ENCODE assay signal across 9 cellular contexts in the genomic region with DNA sequence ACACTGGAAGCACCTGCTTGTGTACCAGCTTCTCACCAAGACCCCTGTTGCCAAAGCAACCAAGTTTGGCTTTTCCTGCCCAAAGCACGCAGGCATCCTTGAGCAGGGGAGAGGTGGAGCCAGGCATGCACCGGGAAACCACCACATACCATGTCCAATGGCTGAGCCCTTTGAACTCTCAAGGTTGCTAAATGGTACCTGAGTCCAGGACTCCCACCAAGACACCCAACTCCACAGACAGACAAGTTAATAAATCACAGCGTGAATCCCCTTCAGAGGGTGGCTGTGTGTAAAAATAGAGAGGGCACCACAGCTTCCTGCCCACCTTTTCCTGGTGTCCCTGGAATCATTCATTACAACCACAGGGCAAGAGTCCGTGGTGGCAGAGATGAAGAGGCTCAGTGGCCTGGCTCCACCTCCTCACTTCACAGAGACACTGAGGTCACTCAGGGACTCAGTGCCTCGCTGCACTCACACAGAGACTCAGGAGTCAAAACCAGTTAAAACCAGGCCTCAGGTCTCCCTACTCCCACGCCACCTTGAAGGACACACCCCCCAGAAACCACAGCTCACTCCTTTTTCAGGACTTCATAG.
A peak's percentile ranks its signal among the peaks of the same experiment; 100 is the strongest.
DNase-seq lines count a peak whose midpoint lies in the region; ATAC-seq, FAIRE-seq and TF ChIP-seq lines count a peak whose summit lies in the region.
"Had no signal": no experiment of that assay in that cellular context is flagged by ENCODE, and none has a peak within 500 bp of the region (broad histone marks: within the 10 kb centered on the region; RNA-seq: fewer than 3 reads in every experiment).

No MANE protein-coding gene starts in this region.

- H3K4me3 ChIP-seq in kidney (ENCODE audit: low read length in 2 of 2) = no peak overlapping the region
- no peak overlapping the region for H3K4me3 ChIP-seq in foreskin fibroblast (ENCODE audit: low read depth in 1 of 2, low read length in 2 of 2)
- H3K4me3 ChIP-seq: ascending aorta had no signal

- TF ChIP-seq CTCF in kidney (IDR thresholded peaks at IDR 0.05; ENCODE audit: borderline replicate concordance, extremely low read depth, insufficient read depth) (no peak), foreskin fibroblast (IDR thresholded peaks at IDR 0.05; ENCODE audit: low read depth, low read length) (no peak)

- intact Hi-C loops in kidney (cut with DNase I) = no loop called here

- H3K36me3 ChIP-seq in kidney (ENCODE audit: control insufficient read depth in 1 of 2, insufficient read depth in 2 of 2, low read length in 2 of 2) = no peaks in the 10 kb centered on the region
- H3K36me3 ChIP-seq: ascending aorta had no signal

- H3K9ac ChIP-seq in kidney (ENCODE audit: low read length in 2 of 2) = no peak overlapping the region

- no peaks in the 10 kb centered on the region for H3K9me3 ChIP-seq in kidney (ENCODE audit: control insufficient read depth in 1 of 2, low read length in 2 of 2)
- H3K9me3 ChIP-seq: ascending aorta had no signal

- TF ChIP-seq POLR2A in GM18505 (IDR thresholded peaks at IDR 0.05; ENCODE audit: borderline replicate concordance, extremely low read depth, insufficient read depth, insufficient read length) = no peak

- peaks cover 45 to 72% of the 10 kb centered on the region in 2 donors for H3K4me1 ChIP-seq in kidney (ENCODE audit: control insufficient read depth in 1 of 2, insufficient read depth in 1 of 2, low read depth in 1 of 2, low read length in 2 of 2)
- H3K4me1 ChIP-seq: ascending aorta had no signal

- peak; percentile 68 for DNase-seq in kidney
- no peak for DNase-seq in foreskin fibroblast
- DNase-seq in NCI-H2107 (lab: John Stamatoyannopoulos, UW) = no peak
- no peak for DNase-seq in NK-92 treated with Interleukin-12 subunit alpha and Interleukin-12 subunit beta, amount 100 ng/mL, for 24 hours (lab: John Stamatoyannopoulos, UW)
- no peak for DNase-seq in superior temporal gyrus (ENCODE audit: extremely low spot score)

- no peak for FAIRE-seq in kidney (lab: Jason Lieb, UNC)

- peak overlapping the region; percentile 48 to 90 for H3K27ac ChIP-seq in kidney (ENCODE audit: low read depth in 2 of 2, low read length in 2 of 2)
- H3K27ac ChIP-seq: ascending aorta had no signal

- peak; percentile 57 for ATAC-seq in GM18505 (IDR thresholded peaks at IDR 0.05; ENCODE audit: unreplicated experiment)
- ATAC-seq in GM19463 (IDR thresholded peaks at IDR 0.05; ENCODE audit: unreplicated experiment) = peak; percentile 67
- ATAC-seq in HG03196 (IDR thresholded peaks at IDR 0.05; ENCODE audit: unreplicated experiment) = peak; percentile 60
